Comparison of ENCODE assay signal across 9 cellular contexts in the genomic region with DNA sequence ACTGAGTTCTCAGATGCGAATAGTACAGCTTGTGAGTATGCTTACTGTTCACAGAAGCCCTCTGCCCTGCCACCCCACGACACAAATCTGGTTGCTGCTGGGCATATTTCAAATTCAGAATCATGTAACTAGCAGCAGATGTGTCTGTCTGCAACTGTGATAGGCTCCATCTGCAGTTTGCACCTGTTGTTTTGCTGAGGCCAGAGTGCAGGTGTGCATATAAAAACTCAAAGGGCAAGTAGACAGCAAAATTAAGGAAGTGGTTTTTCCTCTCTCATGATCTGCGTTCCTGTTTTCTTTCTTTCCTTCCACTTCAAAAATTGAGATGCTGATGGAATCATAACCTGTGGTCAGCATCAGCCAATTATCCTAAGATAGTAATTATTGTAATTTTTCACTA.
DNase-seq lines count a peak whose midpoint lies in the region; ATAC-seq and TF ChIP-seq lines count a peak whose summit lies in the region.
"Had no signal": no experiment of that assay in that cellular context is flagged by ENCODE, and none has a peak within 500 bp of the region (broad histone marks: within the 10 kb centered on the region; RNA-seq: fewer than 3 reads in every experiment).

No MANE protein-coding gene starts in this region.

- no peaks in the 10 kb centered on the region for H3K9me3 ChIP-seq in BLaER1 treated with 17β-estradiol and CSF1 and Interleukin-3, amounts not matched to agents 10 nM and 100 nM (replicated peaks in 1 of 11)

- H3K27me3 Mint-ChIP-seq in HFFc6 (ENCODE audit: insufficient read depth), result no peaks in the 10 kb centered on the region
- no peaks in the 10 kb centered on the region for H3K27me3 Mint-ChIP-seq in activated CD8-positive, alpha-beta T cell treated with anti-CD3 and anti-CD28 coated beads for 36 hours
- H3K27me3 Mint-ChIP-seq in natural killer cell treated with Interleukin-12 subunit alpha and Interleukin-12 subunit beta and Interleukin-15 and Interleukin-18, amount 100 ng/mL, for 72 hours, result no peaks in the 10 kb centered on the region

- peak; percentile 63 for DNase-seq in NCI-H510A treated with DMSO at 0.1 percent for 48 hours (lab: John Stamatoyannopoulos, UW)
- no peak for DNase-seq in HFFc6
- DNase-seq in activated CD8-positive, alpha-beta T cell treated with anti-CD3 and anti-CD28 coated beads for 36 hours, result no peak
- no peak for DNase-seq in natural killer cell treated with Interleukin-12 subunit alpha and Interleukin-12 subunit beta and Interleukin-15 and Interleukin-18, amount 100 ng/mL, for 72 hours (ENCODE audit: low spot score)
- DNase-seq in KG1 (lab: John Stamatoyannopoulos, UW), result no peak
- DNase-seq: GM23248 had no signal

- H3K4me3 Mint-ChIP-seq in HFFc6, result no peak overlapping the region
- no peak overlapping the region for H3K4me3 Mint-ChIP-seq in activated CD8-positive, alpha-beta T cell treated with anti-CD3 and anti-CD28 coated beads for 36 hours
- no peak overlapping the region for H3K4me3 Mint-ChIP-seq in natural killer cell treated with Interleukin-12 subunit alpha and Interleukin-12 subunit beta and Interleukin-15 and Interleukin-18, amount 100 ng/mL, for 72 hours

- POLR2A ChIA-PET in activated CD8-positive, alpha-beta T cell treated with anti-CD3 and anti-CD28 coated beads for 36 hours (lab: Charles Lee), result no interaction called here

- ATAC-seq in GM19455 (IDR thresholded peaks at IDR 0.05; ENCODE audit: unreplicated experiment) (peak; percentile 67), HG03175 (IDR thresholded peaks at IDR 0.05; ENCODE audit: unreplicated experiment) (peak; percentile 78)
- ATAC-seq in activated CD8-positive, alpha-beta T cell treated with anti-CD3 and anti-CD28 coated beads for 36 hours, result no peak
- no peak for ATAC-seq in natural killer cell treated with Interleukin-12 subunit alpha and Interleukin-12 subunit beta and Interleukin-15 and Interleukin-18, amount 100 ng/mL, for 72 hours

- H3K4me3 ChIP-seq in BLaER1 treated with 17β-estradiol and CSF1 and Interleukin-3, amounts not matched to agents 10 nM and 100 nM, result no peak overlapping the region
- H3K4me3 ChIP-seq: GM23248 had no signal

- CTCF ChIA-PET in activated CD8-positive, alpha-beta T cell treated with anti-CD3 and anti-CD28 coated beads for 36 hours (lab: Charles Lee), result interaction anchor here (0.6 kb wide), 1 partner anchor 66 kb away, joined by 3 read pairs; no protein-coding TSS in a partner anchor

- no peak overlapping the region for H3K27ac Mint-ChIP-seq in HFFc6
- H3K27ac Mint-ChIP-seq in activated CD8-positive, alpha-beta T cell treated with anti-CD3 and anti-CD28 coated beads for 36 hours, result no peak overlapping the region
- no peak overlapping the region for H3K27ac Mint-ChIP-seq in natural killer cell treated with Interleukin-12 subunit alpha and Interleukin-12 subunit beta and Interleukin-15 and Interleukin-18, amount 100 ng/mL, for 72 hours

- no peak overlapping the region for H3K9ac ChIP-seq in BLaER1 treated with 17β-estradiol and CSF1 and Interleukin-3, amounts not matched to agents 10 nM and 100 nM
- H3K9ac ChIP-seq: GM23248 had no signal

- intact Hi-C loops in activated CD8-positive, alpha-beta T cell treated with anti-CD3 and anti-CD28 coated beads for 36 hours (cut with micrococcal nuclease), result no loop called here

- no peaks in the 10 kb centered on the region for H4K20me1 ChIP-seq in BLaER1 treated with 17β-estradiol and CSF1 and Interleukin-3, amounts not matched to agents 10 nM and 100 nM

- no peak overlapping the region for H3K27ac ChIP-seq in BLaER1 treated with 17β-estradiol and CSF1 and Interleukin-3, amounts not matched to agents 10 nM and 100 nM
- H3K27ac ChIP-seq: GM23248 had no signal

- H3K4me2 ChIP-seq in BLaER1 treated with 17β-estradiol and CSF1 and Interleukin-3, amounts not matched to agents 10 nM and 100 nM, result peak overlapping the region in 8 of 11 experiments; percentile 26 to 71 (median 50); a peak in 12 of 22 replicates

- H3K27me3 ChIP-seq in BLaER1 treated with 17β-estradiol and CSF1 and Interleukin-3, amounts not matched to agents 10 nM and 100 nM, result no peaks in the 10 kb centered on the region

- H3K4me1 ChIP-seq in BLaER1 treated with 17β-estradiol and CSF1 and Interleukin-3, amounts not matched to agents 10 nM and 100 nM, result peaks cover 4 to 18% (median 8%) of the 10 kb centered on the region in 10 experiments; a peak in 18 of 20 replicates

- TF ChIP-seq CTCF in HFFc6 (IDR thresholded peaks at IDR 0.05), result no peak
- TF ChIP-seq CTCF in activated CD8-positive, alpha-beta T cell treated with anti-CD3 and anti-CD28 coated beads for 36 hours (IDR thresholded peaks at IDR 0.05), result no peak

- peaks cover under 1% of the 10 kb centered on the region; the same call in 1 of the 2 replicates for H3K36me3 Mint-ChIP-seq in HFFc6 (ENCODE audit: low read depth)
- no peaks in the 10 kb centered on the region for H3K36me3 Mint-ChIP-seq in activated CD8-positive, alpha-beta T cell treated with anti-CD3 and anti-CD28 coated beads for 36 hours (ENCODE audit: low read depth)
- no peaks in the 10 kb centered on the region for H3K36me3 Mint-ChIP-seq in natural killer cell treated with Interleukin-12 subunit alpha and Interleukin-12 subunit beta and Interleukin-15 and Interleukin-18, amount 100 ng/mL, for 72 hours

- no peaks in the 10 kb centered on the region for H3K4me1 Mint-ChIP-seq in HFFc6 (ENCODE audit: low read depth)
- H3K4me1 Mint-ChIP-seq in activated CD8-positive, alpha-beta T cell treated with anti-CD3 and anti-CD28 coated beads for 36 hours (ENCODE audit: low read depth), result no peaks in the 10 kb centered on the region
- H3K4me1 Mint-ChIP-seq in natural killer cell treated with Interleukin-12 subunit alpha and Interleukin-12 subunit beta and Interleukin-15 and Interleukin-18, amount 100 ng/mL, for 72 hours (ENCODE audit: low read depth in 2 of 2), result no peaks in the 10 kb centered on the region

- H3K36me3 ChIP-seq in BLaER1 treated with 17β-estradiol and CSF1 and Interleukin-3, amounts not matched to agents 10 nM and 100 nM, result no peaks in the 10 kb centered on the region

- H3K9me3 Mint-ChIP-seq in HFFc6, result peaks cover 23% of the 10 kb centered on the region
- H3K9me3 Mint-ChIP-seq in activated CD8-positive, alpha-beta T cell treated with anti-CD3 and anti-CD28 coated beads for 36 hours, result no peaks in the 10 kb centered on the region
- no peaks in the 10 kb centered on the region for H3K9me3 Mint-ChIP-seq in natural killer cell treated with Interleukin-12 subunit alpha and Interleukin-12 subunit beta and Interleukin-15 and Interleukin-18, amount 100 ng/mL, for 72 hours

Comparison
In these comparisons a context has a peak if more than half of its experiments do, and no peak if none do; other contexts are left out.
1. ATAC-seq: peak in GM19455 (single experiment) and HG03175 (single experiment); none in activated CD8-positive, alpha-beta T cell treated with anti-CD3 and anti-CD28 coated beads for 36 hours (single experiment) and natural killer cell treated with Interleukin-12 subunit alpha and Interleukin-12 subunit beta and Interleukin-15 and Interleukin-18, amount 100 ng/mL, for 72 hours (0 of 2).